In the genomic region with DNA sequence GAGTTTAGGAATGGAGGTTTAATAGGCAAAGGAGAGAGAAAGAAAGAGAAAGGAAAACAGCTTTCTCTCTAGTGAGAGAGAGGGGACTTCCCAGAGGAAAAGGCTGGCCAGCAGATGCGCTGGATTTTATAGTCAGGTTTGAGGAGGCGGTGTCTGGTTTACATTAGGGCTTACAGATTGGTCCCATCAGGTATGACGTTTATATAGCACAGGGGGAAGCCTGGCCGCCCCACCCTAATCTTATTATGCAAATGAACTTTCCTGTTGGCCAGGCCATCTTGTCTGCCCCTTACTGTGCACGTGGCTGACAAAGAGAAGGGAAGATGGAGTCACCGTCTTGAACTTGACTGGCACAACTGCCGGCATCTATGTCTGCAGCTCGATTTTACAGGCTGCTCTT, we compare ENCODE assay signal across 16 cellular contexts.
DNase-seq lines count a peak whose midpoint lies in the region; ATAC-seq and TF ChIP-seq lines count a peak whose summit lies in the region.
"Had no signal": no experiment of that assay in that cellular context is flagged by ENCODE, and none has a peak within 500 bp of the region (broad histone marks: within the 10 kb centered on the region; RNA-seq: fewer than 3 reads in every experiment).

No MANE protein-coding gene starts in this region.

- peak; percentile 45 for DNase-seq in activated effector memory CD4-positive, alpha-beta T cell treated with anti-CD3 and anti-CD28 coated beads, Interleukin-2, amount 50 U/mL, for 16 hours
- no peak for DNase-seq in activated effector memory CD4-positive, alpha-beta T cell treated with Interleukin-2 at 50 U/mL for 16 hours
- DNase-seq in mesenchymal stem cell (no peak), nucleus accumbens (lab: John Stamatoyannopoulos, UW) (no peak), adrenal gland (no peak)
- DNase-seq: 8988T, GM23248, NCI-H1048, NCI-H345, NCI-H69, SHP77 had no signal

- no peaks in the 10 kb centered on the region for H3K79me1 ChIP-seq in mesenchymal stem cell (replicated peaks; ENCODE audit: low read length, poor library complexity, severe bottlenecking)

- no peak overlapping the region for H3K4ac ChIP-seq in mesenchymal stem cell (ENCODE audit: low read depth in 1 of 2, low read length in 2 of 2)

- H3K27ac ChIP-seq in cingulate gyrus (ENCODE audit: low read depth, low read length) (peak overlapping the region; percentile 99), mesenchymal stem cell (ENCODE audit: low read length, poor library complexity, severe bottlenecking) (no peak overlapping the region), adrenal gland (no peak overlapping the region)
- H3K27ac ChIP-seq: C4-2B, GM23248 had no signal

- no peak overlapping the region for H2BK12ac ChIP-seq in mesenchymal stem cell (ENCODE audit: low read length in 2 of 2)

- H3K4me1 ChIP-seq in mesenchymal stem cell (ENCODE audit: control insufficient read depth, insufficient read depth, low read depth, low read length) (peaks cover 20% of the 10 kb centered on the region), adrenal gland (replicated peaks in 1 of 2) (peaks cover 0 to 9% of the 10 kb centered on the region in 2 donors)

- no peaks in the 10 kb centered on the region for H3K27me3 ChIP-seq in mesenchymal stem cell (ENCODE audit: control insufficient read depth in 1 of 2, insufficient read depth in 1 of 2, low read length in 2 of 2)
- no peaks in the 10 kb centered on the region for H3K27me3 ChIP-seq in adrenal gland

- peak overlapping the region; percentile 72 for H2AK5ac ChIP-seq in mesenchymal stem cell (ENCODE audit: low read length, severe bottlenecking)

- WGBS in mesenchymal stem cell = 80% methylated on average over 8 of the region's 8 CpGs
- 76 to 87% (median 85%) methylated on average over 8 of the region's 8 CpGs for WGBS in adrenal gland, 4 donors

- no peak overlapping the region for H3K4me2 ChIP-seq in mesenchymal stem cell (ENCODE audit: low read length, poor library complexity, severe bottlenecking)

- H3K9me3 ChIP-seq in mesenchymal stem cell (ENCODE audit: control insufficient read depth, low read length) = no peaks in the 10 kb centered on the region
- no peaks in the 10 kb centered on the region for H3K9me3 ChIP-seq in adrenal gland (replicated peaks in 1 of 3)

- H3K4me3 ChIP-seq in mesenchymal stem cell (ENCODE audit: insufficient read depth in 1 of 2, low read depth in 1 of 2, low read length in 2 of 2) = no peak overlapping the region
- H3K4me3 ChIP-seq in adrenal gland = no peak overlapping the region
- H3K4me3 ChIP-seq: GM23248, K562 had no signal

- TF ChIP-seq POLR2A in adrenal gland (IDR thresholded peaks at IDR 0.05) = no peak

- no peaks in the 10 kb centered on the region for H3K36me3 ChIP-seq in mesenchymal stem cell (ENCODE audit: control insufficient read depth in 1 of 2, insufficient read depth in 2 of 2, low read depth in 1 of 2, low read length in 2 of 2)
- no peaks in the 10 kb centered on the region for H3K36me3 ChIP-seq in adrenal gland (replicated peaks in 1 of 2)

- no peak overlapping the region for H2AFZ ChIP-seq in mesenchymal stem cell (ENCODE audit: low read depth, low read length)
- H2AFZ ChIP-seq: GM23248 had no signal

- TF ChIP-seq CTCF in adrenal gland (IDR thresholded peaks at IDR 0.05) = no peak

- ATAC-seq in GM18502 (IDR thresholded peaks at IDR 0.05; ENCODE audit: poor library complexity, unreplicated experiment) = no peak
- ATAC-seq in HG02885 (IDR thresholded peaks at IDR 0.05; ENCODE audit: poor library complexity, unreplicated experiment) = no peak
- ATAC-seq: K562 had no signal

- no peak overlapping the region for H2BK5ac ChIP-seq in mesenchymal stem cell (ENCODE audit: low read depth, low read length, poor library complexity, severe bottlenecking)

- H3K18ac ChIP-seq in mesenchymal stem cell (ENCODE audit: low read depth in 1 of 2, low read length in 2 of 2) = no peak overlapping the region

- no peak overlapping the region for H2BK15ac ChIP-seq in mesenchymal stem cell (ENCODE audit: low read depth, poor library complexity, severe bottlenecking)

- intact Hi-C loops in adrenal gland (cut with DNase I) = no loop called here

- H3K14ac ChIP-seq in mesenchymal stem cell (ENCODE audit: low read length in 2 of 2) = no peak overlapping the region

- no peak overlapping the region for H2BK120ac ChIP-seq in mesenchymal stem cell (ENCODE audit: low read depth, low read length)

- no peak overlapping the region for H3K23ac ChIP-seq in mesenchymal stem cell (ENCODE audit: low read length in 2 of 2)

- no peak overlapping the region for H4K8ac ChIP-seq in mesenchymal stem cell (ENCODE audit: low read length)

- no peak overlapping the region for H4K91ac ChIP-seq in mesenchymal stem cell (ENCODE audit: low read length)

- no peak overlapping the region for H3K9ac ChIP-seq in mesenchymal stem cell (ENCODE audit: low read length)
- H3K9ac ChIP-seq: GM23248 had no signal
